In the genomic region with DNA sequence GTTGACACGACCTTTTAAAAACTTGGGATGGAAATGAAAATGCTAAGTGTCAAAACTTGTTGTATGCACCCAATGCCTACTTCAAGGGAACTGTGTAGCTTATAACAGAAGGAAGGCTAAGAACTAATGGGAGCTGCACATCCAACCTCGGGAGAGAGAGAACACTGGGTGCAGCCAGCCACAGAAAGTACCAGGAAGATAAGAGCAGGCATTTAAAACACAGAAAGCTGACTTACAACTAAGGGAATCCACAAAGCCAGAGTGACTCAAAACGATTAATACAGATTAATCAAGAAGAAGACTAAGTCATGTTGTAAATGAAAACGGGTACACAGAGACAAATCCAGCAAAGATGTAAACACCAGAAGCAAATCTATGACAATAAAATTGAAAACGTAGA, we compare ENCODE assay signal across 11 cellular contexts.
DNase-seq lines count a peak whose midpoint lies in the region; ATAC-seq and TF ChIP-seq lines count a peak whose summit lies in the region.
"Had no signal": no experiment of that assay in that cellular context is flagged by ENCODE, and none has a peak within 500 bp of the region (broad histone marks: within the 10 kb centered on the region; RNA-seq: fewer than 3 reads in every experiment).

No MANE protein-coding gene starts in this region.

- intact Hi-C loops in CD8-positive, alpha-beta T cell (cut with DNase I, micrococcal nuclease), result loop anchor here in 1 of 2 experiments (5.0 kb wide), 2 partner anchors 35 to 110 kb away; no protein-coding TSS in a partner anchor
- intact Hi-C loops in natural killer cell (cut with micrococcal nuclease) (loop anchor here (5.0 kb wide), 1 partner anchor 35 kb away; no protein-coding TSS in a partner anchor), mucosa of descending colon (cut with DNase I, micrococcal nuclease) (no loop called here)

- no peak overlapping the region for H3K4me3 Mint-ChIP-seq in CD8-positive, alpha-beta T cell
- H3K4me3 Mint-ChIP-seq in T-cell (peak overlapping the region in 2 of 3 donors; percentile 5 to 79), natural killer cell (peak overlapping the region; percentile 4)

- H3K36me3 ChIP-seq in CD8-positive, alpha-beta T cell (ENCODE audit: insufficient read depth, low read length), result no peaks in the 10 kb centered on the region
- no peaks in the 10 kb centered on the region for H3K36me3 ChIP-seq in mucosa of descending colon (ENCODE audit: low read depth)

- no peak for DNase-seq in CD8-positive, alpha-beta T cell
- DNase-seq in T-cell (no peak), fibroblast of the aortic adventitia (ENCODE audit: low read depth) (peak; percentile 56), natural killer cell (no peak), NCI-H524 (lab: John Stamatoyannopoulos, UW) (no peak), COLO829 (ENCODE audit: low spot score) (no peak), mucosa of descending colon (no peak)
- DNase-seq: DMS79, NCI-H82, substantia nigra had no signal

- H3K27me3 ChIP-seq in CD8-positive, alpha-beta T cell (ENCODE audit: insufficient read depth, low read length), result no peaks in the 10 kb centered on the region

- peaks cover 66% of the 10 kb centered on the region for H3K4me1 ChIP-seq in CD8-positive, alpha-beta T cell (ENCODE audit: insufficient read depth, low read length)
- peaks cover 22% of the 10 kb centered on the region for H3K4me1 ChIP-seq in mucosa of descending colon (ENCODE audit: low read depth)

- no peak overlapping the region for H3K4me3 ChIP-seq in CD8-positive, alpha-beta T cell (ENCODE audit: low read depth, low read length)
- H3K4me3 ChIP-seq in fibroblast of the aortic adventitia (ENCODE audit: low read depth, low read length) (no peak overlapping the region), mucosa of descending colon (no peak overlapping the region)

- H3K4me1 Mint-ChIP-seq in CD8-positive, alpha-beta T cell (ENCODE audit: low read depth), result peaks cover 68% of the 10 kb centered on the region
- H3K4me1 Mint-ChIP-seq in T-cell (peaks cover 67 to 85% (median 74%) of the 10 kb centered on the region in 3 donors), natural killer cell (peaks cover 42 to 43% of the 10 kb centered on the region in 2 donors)

- no peaks in the 10 kb centered on the region for H3K9me3 ChIP-seq in CD8-positive, alpha-beta T cell (ENCODE audit: low read length)
- H3K9me3 ChIP-seq in mucosa of descending colon, result no peaks in the 10 kb centered on the region

- CTCF ChIA-PET in CD8-positive, alpha-beta T cell (lab: Charles Lee), result no interaction called here
- CTCF ChIA-PET in T-cell (lab: Charles Lee), result no interaction called here

- H3K9me3 Mint-ChIP-seq in CD8-positive, alpha-beta T cell, result no peaks in the 10 kb centered on the region
- H3K9me3 Mint-ChIP-seq in T-cell (no peaks in the 10 kb centered on the region), natural killer cell (no peaks in the 10 kb centered on the region)

- H3K27ac Mint-ChIP-seq in CD8-positive, alpha-beta T cell, result peak overlapping the region; percentile 90
- H3K27ac Mint-ChIP-seq in T-cell (peak overlapping the region; percentile 88 to 89), natural killer cell (peak overlapping the region; percentile 93 to 96)

- POLR2A ChIA-PET in CD8-positive, alpha-beta T cell (lab: Charles Lee), result interaction anchor here (1.3 to 1.7 kb wide), 2 partner anchors 9 to 83 kb away, joined by 3 to 4 read pairs; no protein-coding TSS in a partner anchor
- POLR2A ChIA-PET in T-cell (lab: Charles Lee), result no interaction called here

- ATAC-seq in CD8-positive, alpha-beta T cell, result no peak
- ATAC-seq in T-cell (replicated peaks in 1 of 4) (no peak), natural killer cell (no peak), HG02571 (IDR thresholded peaks at IDR 0.05; ENCODE audit: unreplicated experiment) (no peak), mucosa of descending colon (no peak)

- no peak for TF ChIP-seq CTCF in CD8-positive, alpha-beta T cell (IDR thresholded peaks at IDR 0.05)
- TF ChIP-seq CTCF in fibroblast of the aortic adventitia (IDR thresholded peaks at IDR 0.05; ENCODE audit: insufficient read depth, low read length) (no peak), natural killer cell (IDR thresholded peaks at IDR 0.05) (no peak), mucosa of descending colon (IDR thresholded peaks at IDR 0.05) (no peak)

- H3K27ac ChIP-seq in CD8-positive, alpha-beta T cell (ENCODE audit: low read depth, low read length), result no peak overlapping the region

- no peaks in the 10 kb centered on the region for H3K36me3 Mint-ChIP-seq in CD8-positive, alpha-beta T cell
- H3K36me3 Mint-ChIP-seq in T-cell, result peaks cover 3% of the 10 kb centered on the region
- H3K36me3 Mint-ChIP-seq in natural killer cell, result no peaks in the 10 kb centered on the region

- no peaks in the 10 kb centered on the region for H3K27me3 Mint-ChIP-seq in CD8-positive, alpha-beta T cell (ENCODE audit: low read depth)
- H3K27me3 Mint-ChIP-seq in T-cell, result no peaks in the 10 kb centered on the region
- H3K27me3 Mint-ChIP-seq in natural killer cell (ENCODE audit: low read depth in 2 of 2), result no peaks in the 10 kb centered on the region
